In the genomic region with DNA sequence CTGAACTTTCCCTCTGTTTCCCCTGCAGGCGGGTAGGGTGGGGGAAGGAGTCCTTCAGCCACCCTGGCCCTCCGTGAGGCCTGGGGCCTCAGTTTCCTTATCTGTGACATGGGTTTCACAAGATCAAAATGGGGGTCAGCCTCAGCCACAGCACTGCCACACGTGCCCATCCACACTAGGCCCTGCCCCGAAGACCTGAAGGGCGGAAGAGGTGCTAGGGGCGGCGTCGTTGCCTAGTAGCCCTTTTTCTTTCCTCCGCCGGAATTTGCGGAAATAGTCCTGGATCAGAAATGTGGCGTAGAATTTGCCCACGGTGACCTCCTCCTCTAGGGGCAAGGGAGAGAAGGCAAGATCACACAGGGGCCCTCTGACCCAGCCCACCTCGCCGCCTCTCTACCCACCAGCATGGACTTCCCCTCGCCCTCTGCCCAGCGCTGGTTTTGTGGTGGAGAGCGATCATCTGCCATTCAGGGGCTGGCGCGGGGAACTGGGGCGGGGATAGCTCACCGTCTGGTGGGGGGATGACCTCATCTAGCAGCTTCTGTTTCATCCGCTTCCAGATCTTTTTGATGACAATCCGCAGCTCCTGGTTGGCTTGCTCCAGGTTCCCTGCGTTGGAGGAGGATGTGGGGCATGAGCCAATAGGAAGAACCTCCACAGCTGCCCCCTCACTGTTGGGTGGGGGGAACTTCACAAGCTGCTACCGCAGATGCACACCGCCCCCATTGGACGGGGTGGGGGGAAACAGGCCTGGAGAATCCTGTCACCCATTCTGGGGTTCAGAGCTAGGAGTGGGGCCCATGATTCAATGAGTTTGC, we compare ENCODE assay signal across 13 cellular contexts. TPM values are rescaled to one million over a fixed set of nuclear protein-coding genes. Genes with fewer than 3 reads are reported as not detected.
DNase-seq lines count a peak whose midpoint lies in the region; ATAC-seq and TF ChIP-seq lines count a peak whose summit lies in the region.
"Had no signal": no experiment of that assay in that cellular context is flagged by ENCODE, and none has a peak within 500 bp of the region (broad histone marks: within the 10 kb centered on the region; RNA-seq: fewer than 3 reads in every experiment).

No MANE protein-coding gene starts in this region.

- no peaks in the 10 kb centered on the region for H3F3A ChIP-seq in MM.1S (ENCODE audit: insufficient read depth, low read length)

- no peak for TF ChIP-seq CTCF in CD14-positive monocyte (IDR thresholded peaks at IDR 0.05)
- TF ChIP-seq CTCF in MM.1S (IDR thresholded peaks at IDR 0.05; ENCODE audit: low read length) = no peak

- no peaks in the 10 kb centered on the region for H3K79me2 ChIP-seq in MM.1S (ENCODE audit: low read length)

- CTCF ChIA-PET in activated CD8-positive, alpha-beta T cell treated with anti-CD3 and anti-CD28 coated beads, Interleukin-2, amount 10 ng/mL, durations not matched to agents 7 days and 5 days (lab: Charles Lee) = interaction anchor here (0.8 to 0.9 kb wide), 2 partner anchors 10 to 18 kb away, joined by 3 to 4 read pairs; no protein-coding TSS in a partner anchor

- no peak overlapping the region for H3K9ac ChIP-seq in MM.1S (ENCODE audit: low read length)

- no peaks in the 10 kb centered on the region for H3K36me3 ChIP-seq in MM.1S (replicated peaks; ENCODE audit: insufficient read depth, low read length)

- no peak overlapping the region for H3K4me2 ChIP-seq in MM.1S (ENCODE audit: low read depth, low read length)

- no peak overlapping the region for H3K27ac ChIP-seq in MM.1S (ENCODE audit: low read length)

- H3K9me3 Mint-ChIP-seq in CD14-positive monocyte = peaks cover 0 to 4% (median 1%) of the 10 kb centered on the region in 7 donors
- no peaks in the 10 kb centered on the region for H3K9me3 Mint-ChIP-seq in activated CD8-positive, alpha-beta T cell treated with anti-CD3 and anti-CD28 coated beads, Interleukin-2, amount 10 ng/mL, durations not matched to agents 7 days and 5 days (ENCODE audit: insufficient read depth)

- peaks cover 2 to 5% (median 2%) of the 10 kb centered on the region in 3 donors for H3K27me3 Mint-ChIP-seq in CD14-positive monocyte (ENCODE audit: low read depth in 3 of 3)
- no peaks in the 10 kb centered on the region for H3K27me3 Mint-ChIP-seq in activated CD8-positive, alpha-beta T cell treated with anti-CD3 and anti-CD28 coated beads, Interleukin-2, amount 10 ng/mL, durations not matched to agents 7 days and 5 days (ENCODE audit: low read depth)

- DNase-seq in CD14-positive monocyte (ENCODE audit: low spot score) (no peak), HT1080 (ENCODE audit: low read depth) (peak; percentile 15), dedifferentiated amniotic fluid mesenchymal stem cell (ENCODE audit: extremely low spot score) (no peak), MM.1S (no peak), NCI-H2081 treated with DMSO at 0.1 percent for 48 hours (lab: John Stamatoyannopoulos, UW) (no peak)
- peak; percentile 32 for DNase-seq in activated CD8-positive, alpha-beta T cell treated with anti-CD3 and anti-CD28 coated beads, Interleukin-2, amount 10 ng/mL, durations not matched to agents 7 days and 5 days
- DNase-seq: GDM1, NCI-H226, RPMI8226 had no signal

- H3K36me3 Mint-ChIP-seq in CD14-positive monocyte = no peaks in the 10 kb centered on the region
- no peaks in the 10 kb centered on the region for H3K36me3 Mint-ChIP-seq in activated CD8-positive, alpha-beta T cell treated with anti-CD3 and anti-CD28 coated beads, Interleukin-2, amount 10 ng/mL, durations not matched to agents 7 days and 5 days (ENCODE audit: low read depth)

- ATAC-seq in activated CD8-positive, alpha-beta T cell treated with anti-CD3 and anti-CD28 coated beads, Interleukin-2, amount 10 ng/mL, durations not matched to agents 7 days and 5 days = peak; percentile 33
- ATAC-seq in GM18907 (IDR thresholded peaks at IDR 0.05; ENCODE audit: unreplicated experiment) = no peak

- H3K27me3 ChIP-seq in MM.1S (replicated peaks; ENCODE audit: insufficient read depth, low read length) = no peaks in the 10 kb centered on the region

- H3K4me3 ChIP-seq in iPS-11a (ENCODE audit: low read depth, low read length) = peak overlapping the region; percentile 1
- no peak overlapping the region for H3K4me3 ChIP-seq in MM.1S (ENCODE audit: low read length)

- POLR2A ChIA-PET in activated CD8-positive, alpha-beta T cell treated with anti-CD3 and anti-CD28 coated beads, Interleukin-2, amount 10 ng/mL, durations not matched to agents 7 days and 5 days (lab: Charles Lee) = no interaction called here

- no peak overlapping the region for H3K27ac Mint-ChIP-seq in CD14-positive monocyte
- H3K27ac Mint-ChIP-seq in activated CD8-positive, alpha-beta T cell treated with anti-CD3 and anti-CD28 coated beads, Interleukin-2, amount 10 ng/mL, durations not matched to agents 7 days and 5 days = no peak overlapping the region
- H3K27ac Mint-ChIP-seq: progenitor cell of endocrine pancreas had no signal

- H3K4me1 Mint-ChIP-seq in CD14-positive monocyte = peaks cover 3% of the 10 kb centered on the region
- H3K4me1 Mint-ChIP-seq in activated CD8-positive, alpha-beta T cell treated with anti-CD3 and anti-CD28 coated beads, Interleukin-2, amount 10 ng/mL, durations not matched to agents 7 days and 5 days (ENCODE audit: low read depth) = peaks cover 4% of the 10 kb centered on the region

- H3K4me3 Mint-ChIP-seq in CD14-positive monocyte = peak overlapping the region; percentile 63 to 67
- H3K4me3 Mint-ChIP-seq in activated CD8-positive, alpha-beta T cell treated with anti-CD3 and anti-CD28 coated beads, Interleukin-2, amount 10 ng/mL, durations not matched to agents 7 days and 5 days = peak overlapping the region; percentile 12

- no peaks in the 10 kb centered on the region for H3K9me3 ChIP-seq in MM.1S (replicated peaks; ENCODE audit: insufficient read depth, low read length)

- H4K20me1 ChIP-seq in MM.1S (ENCODE audit: insufficient read depth, low read length) = no peaks in the 10 kb centered on the region

- intact Hi-C loops in CD14-positive monocyte (cut with micrococcal nuclease) = no loop called here

- H3K9me2 ChIP-seq in MM.1S (replicated peaks; ENCODE audit: insufficient read depth, low read length) = no peaks in the 10 kb centered on the region

- no peaks in the 10 kb centered on the region for H3K4me1 ChIP-seq in MM.1S (ENCODE audit: low read length)

- H2AFZ ChIP-seq in MM.1S (ENCODE audit: low read length) = no peak overlapping the region

RNA-seq across cellular contexts. Expression of gene SYP, which starts 9.7 kb away (rescaled TPM):
- under 1 TPM; 0.27 to 0.68 TPM for polyA plus RNA-seq in CD14-positive monocyte
- 0.23 and 0.70 TPM in 2 replicates for total RNA-seq in HT1080 (2014; rRNA removed; shearing (Covaris generic))
- polyA plus RNA-seq in HT1080 (2015; cell fraction: cytosol; rRNA removed) = 0.23 and 0.26 TPM in 2 replicates
- polyA plus RNA-seq in HT1080 (2015; cell fraction: nucleus; rRNA removed) = 0.13 and 0.71 TPM in 2 replicates
- 1 to 10 TPM; 1.1 to 2.6 TPM for total RNA-seq in activated CD8-positive, alpha-beta T cell treated with anti-CD3 and anti-CD28 coated beads, Interleukin-2, amount 10 ng/mL, durations not matched to agents 7 days and 5 days

RNA-seq across cellular contexts. Expression of gene PRICKLE3, which starts 23.5 kb away (rescaled TPM):
- 1 to 10 TPM; 4.4 to 5.4 TPM for polyA plus RNA-seq in CD14-positive monocyte
- total RNA-seq in HT1080 (2014; rRNA removed; shearing (Covaris generic)) = 4.3 and 5.6 TPM in 2 replicates
- polyA plus RNA-seq in HT1080 (2015; cell fraction: cytosol; rRNA removed) = 8.2 and 9.1 TPM in 2 replicates
- 14.3 and 15.3 TPM in 2 replicates for polyA plus RNA-seq in HT1080 (2015; cell fraction: nucleus; rRNA removed)
- total RNA-seq in activated CD8-positive, alpha-beta T cell treated with anti-CD3 and anti-CD28 coated beads, Interleukin-2, amount 10 ng/mL, durations not matched to agents 7 days and 5 days = 10 to 100 TPM; 13.9 TPM

RNA-seq across cellular contexts. Expression of gene CACNA1F, which starts 23.5 kb away (rescaled TPM):
- not detected for polyA plus RNA-seq in CD14-positive monocyte
- not detected in 2 replicates for total RNA-seq in HT1080 (2014; rRNA removed; shearing (Covaris generic))
- not detected in 2 replicates for polyA plus RNA-seq in HT1080 (2015; cell fraction: cytosol; rRNA removed)
- 0.19 TPM in 1 of 2 replicates, not detected in the other for polyA plus RNA-seq in HT1080 (2015; cell fraction: nucleus; rRNA removed)
- under 1 TPM; 0.11 to 0.18 TPM for total RNA-seq in activated CD8-positive, alpha-beta T cell treated with anti-CD3 and anti-CD28 coated beads, Interleukin-2, amount 10 ng/mL, durations not matched to agents 7 days and 5 days
- total RNA-seq: mesenteric fat pad had no signal

RNA-seq across cellular contexts. Expression of gene CCDC22, which starts 25.6 kb away (rescaled TPM):
- 10 to 100 TPM; 36.2 to 36.3 TPM for polyA plus RNA-seq in CD14-positive monocyte
- total RNA-seq in HT1080 (2014; rRNA removed; shearing (Covaris generic)) = 9.8 and 13.1 TPM in 2 replicates
- polyA plus RNA-seq in HT1080 (2015; cell fraction: cytosol; rRNA removed) = 10.7 and 12.0 TPM in 2 replicates
- polyA plus RNA-seq in HT1080 (2015; cell fraction: nucleus; rRNA removed) = 20.5 and 22.7 TPM in 2 replicates
- 10 to 100 TPM; 27.3 to 32.2 TPM for total RNA-seq in activated CD8-positive, alpha-beta T cell treated with anti-CD3 and anti-CD28 coated beads, Interleukin-2, amount 10 ng/mL, durations not matched to agents 7 days and 5 days

RNA-seq across cellular contexts. Expression of gene PLP2, which starts 37.9 kb away (rescaled TPM):
- 100 to 1,000 TPM; 280 to 374 TPM for polyA plus RNA-seq in CD14-positive monocyte
- total RNA-seq in HT1080 (2014; rRNA removed; shearing (Covaris generic)) = 126 and 199 TPM in 2 replicates
- 159 and 183 TPM in 2 replicates for polyA plus RNA-seq in HT1080 (2015; cell fraction: cytosol; rRNA removed)
- 50.7 and 61.2 TPM in 2 replicates for polyA plus RNA-seq in HT1080 (2015; cell fraction: nucleus; rRNA removed)
- 100 to 1,000 TPM; 203 to 214 TPM for total RNA-seq in activated CD8-positive, alpha-beta T cell treated with anti-CD3 and anti-CD28 coated beads, Interleukin-2, amount 10 ng/mL, durations not matched to agents 7 days and 5 days

Comparison
In these comparisons a context has a peak if more than half of its experiments do, and no peak if none do; other contexts are left out.
1. DNase-seq: peak in HT1080 (single experiment) and activated CD8-positive, alpha-beta T cell treated with anti-CD3 and anti-CD28 coated beads, Interleukin-2, amount 10 ng/mL, durations not matched to agents 7 days and 5 days (single experiment); none in CD14-positive monocyte (single experiment), dedifferentiated amniotic fluid mesenchymal stem cell (single experiment), MM.1S (single experiment) and NCI-H2081 treated with DMSO at 0.1 percent for 48 hours (single experiment).